In genomic region chr10:100825946-100826660, GRCh38 we compare ENCODE assay signal across 12 cellular contexts.
A peak's percentile ranks its signal among the peaks of the same experiment; 100 is the strongest.
DNase-seq lines count a peak whose midpoint lies in the region; ATAC-seq, FAIRE-seq and TF ChIP-seq lines count a peak whose summit lies in the region.
"Had no signal": no experiment of that assay in that cellular context is flagged by ENCODE, and none has a peak within 500 bp of the region (broad histone marks: within the 10 kb centered on the region; RNA-seq: fewer than 3 reads in every experiment).

No MANE protein-coding gene starts in this region.

- H3K36me3 ChIP-seq in H1 (ENCODE audit: control insufficient read depth in 2 of 4, insufficient read depth in 4 of 4, low read length in 3 of 4), result peaks cover 0 to 8% (median 0%) of the 10 kb centered on the region in 4 experiments; a peak in 1 of 8 replicates
- no peaks in the 10 kb centered on the region for H3K36me3 ChIP-seq in spleen

- H3K27me3 ChIP-seq in H1 (replicated peaks in 1 of 4; ENCODE audit: control insufficient read depth in 3 of 4, extremely low read depth in 1 of 4, insufficient read depth in 3 of 4, low read length in 3 of 4) (peaks cover 88 to 100% (median 96%) of the 10 kb centered on the region in 4 experiments), spleen (replicated peaks in 1 of 7) (peaks cover 4 to 100% (median 77%) of the 10 kb centered on the region in 7 donors)

- H3K79me1 ChIP-seq in H1 (ENCODE audit: low read depth, low read length), result no peaks in the 10 kb centered on the region

- H4K5ac ChIP-seq in H1 (ENCODE audit: insufficient read length, low read depth, low read length), result no peak overlapping the region

- H3K23me2 ChIP-seq in H1 (ENCODE audit: low read depth, low read length), result peaks cover 2% of the 10 kb centered on the region; the same call in 1 of the 2 replicates

- no peak for TF ChIP-seq RAD21 in H1 (IDR thresholded peaks at IDR 0.05 in 1 of 2, conservative IDR thresholded peaks at IDR 0.05 in 1 of 2; ENCODE audit: low read depth in 2 of 2, low read length in 2 of 2)

- H2BK5ac ChIP-seq in H1 (ENCODE audit: low read depth, low read length), result no peak overlapping the region

- H3K14ac ChIP-seq in H1 (ENCODE audit: insufficient read length), result no peak overlapping the region

- no peak overlapping the region for H3K4ac ChIP-seq in H1 (replicated peaks; ENCODE audit: insufficient read length, low read depth, low read length)

- peak; percentile 3 for DNase-seq in NCI-H345 (lab: John Stamatoyannopoulos, UW)
- no peak for DNase-seq in NCI-H345 treated with DMSO at 0.1 percent for 48 hours (lab: John Stamatoyannopoulos, UW; ENCODE audit: unreplicated experiment)
- peak; percentile 45 for DNase-seq in MV-4-11 (lab: John Stamatoyannopoulos, UW)
- DNase-seq in H1 (ENCODE audit: low read depth in 1 of 2, low spot score in 2 of 2), result no peak
- DNase-seq in spleen, result peak; percentile 71
- DNase-seq in GM03348 (ENCODE audit: low spot score), result no peak
- DNase-seq in NCI-H1436 (lab: John Stamatoyannopoulos, UW), result no peak
- DNase-seq in left lobe of liver (ENCODE audit: low spot score), result no peak
- DNase-seq: effector CD4-positive, alpha-beta T cell; OCI-M1 had no signal

- H2AK5ac ChIP-seq in H1 (ENCODE audit: low read depth, low read length), result no peak overlapping the region

- no peak overlapping the region for H2BK15ac ChIP-seq in H1 (ENCODE audit: low read length)

- 0 out of 2 replicates have a peak overlapping the region, but pooled peaks have one; percentile 11 for H4K8ac ChIP-seq in H1 (ENCODE audit: extremely low read depth, insufficient read depth, low read length)

- no peak overlapping the region for H3K18ac ChIP-seq in H1 (ENCODE audit: extremely low read depth, low read length)

- ATAC-seq in left lobe of liver, result no peak

- no peaks in the 10 kb centered on the region for H3K79me2 ChIP-seq in H1 (ENCODE audit: control insufficient read depth in 1 of 2, insufficient read depth in 2 of 2, low read length in 2 of 2)

- H2BK120ac ChIP-seq in H1 (replicated peaks; ENCODE audit: low read depth, low read length), result no peak overlapping the region

- H2BK12ac ChIP-seq in H1 (ENCODE audit: low read depth, low read length), result no peak overlapping the region

- H4K20me1 ChIP-seq in H1 (replicated peaks in 1 of 2; ENCODE audit: control insufficient read depth in 1 of 2, insufficient read depth in 2 of 2, low read length in 2 of 2), result peaks cover 12 to 15% of the 10 kb centered on the region in 2 experiments

- H3K9me3 ChIP-seq in H1 (ENCODE audit: insufficient read depth in 2 of 2, low read depth in 1 of 2, low read length in 1 of 2), result no peaks in the 10 kb centered on the region
- H3K9me3 ChIP-seq in spleen, result no peaks in the 10 kb centered on the region
- H3K9me3 ChIP-seq: testis had no signal

- 9% methylated on average over 28 of the region's 30 CpGs; no CpG with 5 or more reads in 1 of the 2 experiments for WGBS in H1 (ENCODE audit: extremely low coverage in 1 of 2, insufficient coverage in 1 of 2, insufficient read length in 1 of 2, insufficient replicate concordance in 2 of 2, low coverage in 1 of 2, low lambda C conversion rate in 2 of 2, missing lambda C conversion rate in 1 of 2), 2 experiments
- 3 to 6% (median 5%) methylated on average over 23 to 30 of the region's 30 CpGs for WGBS in spleen, 5 donors

- H4K91ac ChIP-seq in H1 (replicated peaks; ENCODE audit: insufficient read length, low read length), result no peak overlapping the region

- H3K56ac ChIP-seq in H1 (replicated peaks; ENCODE audit: insufficient read length, low read depth, low read length), result no peak overlapping the region

- H3K27ac ChIP-seq in H1 (ENCODE audit: low read depth, low read length) (no peak overlapping the region), spleen (no peak overlapping the region)
- H3K27ac ChIP-seq: KMS-11, testis had no signal

- no peak overlapping the region for H3K23ac ChIP-seq in H1 (ENCODE audit: insufficient read length)

- TF ChIP-seq EP300 in H1 (IDR thresholded peaks at IDR 0.05; ENCODE audit: borderline replicate concordance in 1 of 2, low read depth in 2 of 2, low read length in 2 of 2), result no peak

- TF ChIP-seq POLR2A in H1 (IDR thresholded peaks at IDR 0.05; ENCODE audit: control extremely low read depth in 1 of 2, low read depth in 2 of 2, low read length in 2 of 2) (no peak), spleen (IDR thresholded peaks at IDR 0.05) (no peak)

- peak overlapping the region; percentile 51 to 72; a peak in 3 of 4 replicates for H3K4me2 ChIP-seq in H1 (ENCODE audit: insufficient read depth in 1 of 2, low read depth in 2 of 2, low read length in 2 of 2)
- H3K4me2 ChIP-seq: KMS-11 had no signal

- no peak overlapping the region for H2BK20ac ChIP-seq in H1 (ENCODE audit: low read length)

- TF ChIP-seq CTCF in H1 (IDR thresholded peaks at IDR 0.05; ENCODE audit: control extremely low read depth in 1 of 3, insufficient read depth in 1 of 3, low read depth in 1 of 3, low read length in 3 of 3) (no peak), spleen (IDR thresholded peaks at IDR 0.05 in 8 of 11, conservative IDR thresholded peaks at IDR 0.05 in 3 of 11) (no peak)

- peaks cover 4 to 26% (median 20%) of the 10 kb centered on the region in 4 experiments for H3K4me1 ChIP-seq in H1 (replicated peaks in 1 of 4; ENCODE audit: control insufficient read depth in 3 of 4, insufficient read depth in 4 of 4, low read length in 3 of 4)
- peaks cover 12 to 51% (median 46%) of the 10 kb centered on the region in 6 donors for H3K4me1 ChIP-seq in spleen

- H2AFZ ChIP-seq in H1 (ENCODE audit: low read length), result no peak overlapping the region

- no peak overlapping the region for H3K9ac ChIP-seq in H1 (replicated peaks in 1 of 4; ENCODE audit: extremely low read depth in 1 of 4, low read depth in 3 of 4, low read length in 3 of 4)
- H3K9ac ChIP-seq: KMS-11 had no signal

- peak overlapping the region in 1 of 4 experiments; percentile 53; a peak in 3 of 8 replicates for H3K4me3 ChIP-seq in H1 (ENCODE audit: extremely low read depth in 1 of 4, insufficient read depth in 2 of 4, low read depth in 3 of 4, low read length in 4 of 4)
- peak overlapping the region in 7 of 8 donors; percentile 36 to 73 (median 43) for H3K4me3 ChIP-seq in spleen

- FAIRE-seq in H1 (lab: Jason Lieb, UNC), result no peak

- intact Hi-C loops in spleen (cut with DNase I; ENCODE audit: low total_unique reads), result no loop called here

- POLR2A ChIA-PET in H1 (lab: Charles Lee; ENCODE audit: partially characterized antibody), result interaction anchor here (0.8 to 3.3 kb wide), 6 partner anchors 9 to 89 kb away, joined by 3 to 12 read pairs (median 3); no protein-coding TSS in a partner anchor

- CTCF ChIA-PET in H1 (lab: Charles Lee; ENCODE audit: partially characterized antibody), result interaction anchor here (0.6 to 5.3 kb wide), 23 partner anchors 8 to 308 kb away, joined by 3 to 34 read pairs (median 4); no protein-coding TSS in a partner anchor

TF ChIP-seq in H1, 55 proteins besides CTCF, POLR2A, EP300 and RAD21:
- TF ChIP-seq FOSL1 (IDR thresholded peaks at IDR 0.05; ENCODE audit: insufficient read depth, low read depth, low read length) (no peak), EZH2 (IDR thresholded peaks at IDR 0.05; ENCODE audit: low read depth, low read length, severe bottlenecking) (peak; percentile 68)

Comparison
In these comparisons a context has a peak if more than half of its experiments do, and no peak if none do; other contexts are left out.
1. DNase-seq: peak in NCI-H345 (single experiment), MV-4-11 (single experiment) and spleen (single experiment); none in NCI-H345 treated with DMSO at 0.1 percent for 48 hours (single experiment), H1 (0 of 2), GM03348 (single experiment), NCI-H1436 (single experiment) and left lobe of liver (single experiment).